22 cellular contexts compared by ENCODE assay signal in the genomic region with DNA sequence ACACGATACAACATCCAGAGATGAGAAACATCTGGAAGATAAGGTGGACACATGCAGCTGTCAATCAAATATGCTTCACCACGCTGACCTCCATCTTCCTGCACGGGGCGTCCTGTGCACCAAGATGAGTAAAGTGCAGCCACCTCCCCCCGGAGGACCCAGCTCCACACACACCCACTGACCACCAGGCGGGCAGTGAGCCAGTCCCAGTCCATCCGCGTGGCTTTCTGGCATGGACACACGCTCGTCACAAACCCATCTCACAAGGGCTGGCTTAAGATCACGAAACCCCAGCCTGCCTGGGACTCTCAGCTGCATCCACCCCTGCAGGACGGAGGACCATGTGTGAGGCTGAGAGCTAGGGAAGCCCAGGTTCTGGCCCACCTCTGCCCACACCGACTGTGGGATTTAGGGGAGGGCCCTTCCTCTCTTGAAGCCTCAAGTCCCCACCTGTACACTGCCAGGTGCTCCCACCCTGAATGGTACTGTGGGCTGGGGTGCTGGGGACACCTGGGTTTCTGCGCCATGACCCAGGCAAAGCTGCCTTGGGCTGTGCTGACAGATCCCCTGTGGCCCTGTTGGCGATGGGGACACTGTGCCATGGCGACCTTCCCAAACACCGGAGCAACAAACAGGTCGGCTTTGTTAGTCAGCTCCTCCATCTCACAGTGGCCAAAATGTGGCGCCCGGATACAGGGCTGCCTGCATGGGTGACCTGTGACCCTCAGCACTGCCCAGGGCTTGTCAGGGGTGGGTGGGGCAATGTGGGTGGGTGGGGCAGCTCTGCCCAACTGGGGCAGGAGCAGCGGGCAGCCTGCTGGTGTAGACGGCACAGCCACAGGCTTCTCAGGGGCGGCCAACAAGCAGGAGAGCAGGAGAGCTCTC.
"Had no signal": no experiment of that assay in that cellular context is flagged by ENCODE, and none has a peak within 500 bp of the region (broad histone marks: within the 10 kb centered on the region; RNA-seq: fewer than 3 reads in every experiment).

No MANE protein-coding gene starts in this region.

- H3K27me3 ChIP-seq: ascending aorta, cardiac muscle cell, neutrophil, tibial nerve had no signal

- H3K4me3 ChIP-seq: ascending aorta, cardiac muscle cell, lung, mucosa of descending colon, pancreas, psoas muscle, tibial nerve had no signal

- H3K9me3 ChIP-seq: ascending aorta, mucosa of descending colon, neutrophil, pancreas, psoas muscle, tibial nerve had no signal

- H3K27ac ChIP-seq: ascending aorta, cardiac muscle cell, neutrophil, pancreas, psoas muscle, tibial nerve, VCaP had no signal

- ATAC-seq: left lobe of liver, mucosa of descending colon, pancreas, psoas muscle, T-cell had no signal

- H3K36me3 ChIP-seq: ascending aorta, cardiac muscle cell, neutrophil, pancreas, tibial nerve had no signal

- H3K4me1 ChIP-seq: ascending aorta, pancreas, psoas muscle, tibial nerve had no signal

- DNase-seq: activated CD4-positive, alpha-beta T cell treated with anti-CD3 and anti-CD28 coated beads for 4 hours; activated CD4-positive, alpha-beta T cell treated with anti-CD3 and anti-CD28 coated beads, Interleukin-2, amount 50 U/mL, for 4 hours; activated effector memory CD4-positive, alpha-beta T cell treated with Interleukin-2 at 50 U/mL for 16 hours; activated naive CD4-positive, alpha-beta T cell treated with Interleukin-2 at 50 U/mL for 16 hours; cortex of kidney; head of caudate nucleus; hypothalamus; immature natural killer cell; mesendoderm; psoas muscle; stimulated activated CD4-positive, alpha-beta T cell treated with anti-CD3 and anti-CD28 coated beads, Interleukin-2, amount 100 ng/mL, for 48 hours; stimulated activated naive CD4-positive, alpha-beta T cell treated with Interleukin-2 at 50 U/mL for 16 hours; T-cell had no signal
